Comparison of ENCODE assay signal across 10 cellular contexts in the genomic region with DNA sequence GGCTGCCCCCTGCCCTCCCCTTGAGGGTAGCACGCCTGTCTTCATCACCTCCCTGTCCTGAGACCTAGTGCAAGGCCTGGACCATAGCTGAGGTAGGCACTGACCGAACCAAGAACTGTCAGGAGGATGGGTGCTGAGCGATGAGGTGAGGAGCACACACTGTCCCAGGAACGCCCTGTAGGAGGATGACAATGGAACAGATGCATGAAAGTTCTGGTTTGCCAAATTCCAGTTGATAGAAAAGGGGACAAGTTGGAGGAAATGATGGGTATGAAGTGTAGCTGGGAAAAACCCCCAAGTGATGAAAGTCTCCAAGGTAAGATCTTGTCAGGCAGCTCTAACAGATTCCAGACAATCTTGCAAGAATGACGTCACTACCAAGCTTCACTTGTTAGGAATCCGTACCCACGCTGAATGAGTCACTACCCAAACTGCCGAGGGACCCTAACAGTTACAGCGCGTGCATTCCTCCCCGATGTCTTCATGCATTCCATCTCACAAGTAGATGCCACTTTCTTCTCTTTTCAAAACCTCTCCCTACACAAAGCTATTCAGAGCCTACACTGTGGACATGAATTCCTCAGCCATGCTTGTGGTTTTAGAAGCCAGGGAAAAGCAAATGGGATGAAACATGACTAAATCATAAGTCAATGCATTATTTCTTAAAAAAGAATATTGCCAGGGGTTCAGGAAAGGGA. TPM values are rescaled to one million over a fixed set of nuclear protein-coding genes. Genes with fewer than 3 reads are reported as not detected.
DNase-seq lines count a peak whose midpoint lies in the region; ATAC-seq and TF ChIP-seq lines count a peak whose summit lies in the region.
"Had no signal": no experiment of that assay in that cellular context is flagged by ENCODE, and none has a peak within 500 bp of the region (broad histone marks: within the 10 kb centered on the region; RNA-seq: fewer than 3 reads in every experiment).

No MANE protein-coding gene starts in this region.

- DNase-seq in Panc1 (ENCODE audit: low read depth, low spot score) (peak; percentile 99), fibroblast of mammary gland (ENCODE audit: low read depth) (peak; percentile 100), omental fat pad (ENCODE audit: low spot score) (no peak), cortex of kidney (lab: John Stamatoyannopoulos, UW) (no peak), hippocampal formation (lab: John Stamatoyannopoulos, UW) (no peak)
- no peak for DNase-seq in activated naive CD4-positive, alpha-beta T cell treated with anti-CD3 and anti-CD28 coated beads, Interleukin-2, amount 10 ng/mL, durations not matched to agents 7 days and 5 days
- DNase-seq: cerebellar nuclear complex, NCI-H1048 had no signal

- H3K4me1 Mint-ChIP-seq in activated naive CD4-positive, alpha-beta T cell treated with anti-CD3 and anti-CD28 coated beads, Interleukin-2, amount 10 ng/mL, durations not matched to agents 7 days and 5 days = no peaks in the 10 kb centered on the region

- ATAC-seq in Panc1 (peak; percentile 91), omental fat pad (ENCODE audit: low FRiP score) (peak; percentile 94), HG03039 (IDR thresholded peaks at IDR 0.05; ENCODE audit: unreplicated experiment) (no peak)

- in situ Hi-C loops in Panc1 (cut with HindIII; ENCODE audit: low pct_unique_long_range_greater_than_20kb, low sequenced_read_pairs) = no loop called here

- no peak for TF ChIP-seq CTCF in Panc1 (IDR thresholded peaks at IDR 0.05)
- TF ChIP-seq CTCF in fibroblast of mammary gland (conservative IDR thresholded peaks at IDR 0.05; ENCODE audit: control insufficient read depth, insufficient read depth, low read depth, low read length) = no peak
- no peak for TF ChIP-seq CTCF in omental fat pad (IDR thresholded peaks at IDR 0.05)

- no peaks in the 10 kb centered on the region for H4K20me1 ChIP-seq in BLaER1 treated with 17β-estradiol and CSF1 and Interleukin-3, amounts not matched to agents 10 nM and 100 nM

- H3K4me3 ChIP-seq in BLaER1 treated with 17β-estradiol and CSF1 and Interleukin-3, amounts not matched to agents 10 nM and 100 nM = no peak overlapping the region
- H3K4me3 ChIP-seq in Panc1 (ENCODE audit: low read depth in 2 of 2, low read length in 2 of 2) (no peak overlapping the region; a peak in 1 of 4 replicates), fibroblast of mammary gland (ENCODE audit: control insufficient read depth, low read depth, low read length) (no peak overlapping the region)

- peak overlapping the region in 9 of 11 experiments; percentile 31 to 71 (median 56); a peak in 16 of 22 replicates for H3K27ac ChIP-seq in BLaER1 treated with 17β-estradiol and CSF1 and Interleukin-3, amounts not matched to agents 10 nM and 100 nM
- H3K27ac ChIP-seq in Panc1 (ENCODE audit: low read length) = peak overlapping the region; percentile 48

- no peaks in the 10 kb centered on the region for H3K36me3 Mint-ChIP-seq in activated naive CD4-positive, alpha-beta T cell treated with anti-CD3 and anti-CD28 coated beads, Interleukin-2, amount 10 ng/mL, durations not matched to agents 7 days and 5 days

- H3K9me3 ChIP-seq in BLaER1 treated with 17β-estradiol and CSF1 and Interleukin-3, amounts not matched to agents 10 nM and 100 nM (replicated peaks in 1 of 11) = 0 out of 22 replicates have a peak, but pooled peaks cover 0 to 9% (median 0%) of the 10 kb centered on the region in 11 experiments
- no peaks in the 10 kb centered on the region for H3K9me3 ChIP-seq in Panc1 (ENCODE audit: control insufficient read depth, insufficient read depth, low read depth, low read length)

- no peaks in the 10 kb centered on the region for H3K27me3 Mint-ChIP-seq in activated naive CD4-positive, alpha-beta T cell treated with anti-CD3 and anti-CD28 coated beads, Interleukin-2, amount 10 ng/mL, durations not matched to agents 7 days and 5 days

- H3K27me3 ChIP-seq in BLaER1 treated with 17β-estradiol and CSF1 and Interleukin-3, amounts not matched to agents 10 nM and 100 nM = no peaks in the 10 kb centered on the region
- H3K27me3 ChIP-seq in Panc1 (ENCODE audit: control insufficient read depth, insufficient read depth, low read length) = no peaks in the 10 kb centered on the region

- H3K4me2 ChIP-seq in BLaER1 treated with 17β-estradiol and CSF1 and Interleukin-3, amounts not matched to agents 10 nM and 100 nM = peak overlapping the region in 8 of 11 experiments; percentile 27 to 88 (median 68); a peak in 15 of 22 replicates

- no peak overlapping the region for H3K9ac ChIP-seq in BLaER1 treated with 17β-estradiol and CSF1 and Interleukin-3, amounts not matched to agents 10 nM and 100 nM

- CTCF ChIA-PET in Panc1 (lab: Charles Lee) = no interaction called here
- CTCF ChIA-PET in activated naive CD4-positive, alpha-beta T cell treated with anti-CD3 and anti-CD28 coated beads, Interleukin-2, amount 10 ng/mL, durations not matched to agents 7 days and 5 days (lab: Charles Lee) = no interaction called here

- BruUV-seq in Panc1 (replicated peaks; lab: Mats Ljungman, UMichigan) = no TSS peak

- H3K27ac Mint-ChIP-seq in activated naive CD4-positive, alpha-beta T cell treated with anti-CD3 and anti-CD28 coated beads, Interleukin-2, amount 10 ng/mL, durations not matched to agents 7 days and 5 days = no peak overlapping the region

- POLR2A ChIA-PET in Panc1 (lab: Charles Lee) = no interaction called here

- H3K36me3 ChIP-seq in BLaER1 treated with 17β-estradiol and CSF1 and Interleukin-3, amounts not matched to agents 10 nM and 100 nM = no peaks in the 10 kb centered on the region
- no peaks in the 10 kb centered on the region for H3K36me3 ChIP-seq in Panc1 (ENCODE audit: control insufficient read depth, insufficient read depth, low read length)

- intact Hi-C loops in Panc1 (cut with micrococcal nuclease; ENCODE audit: unreplicated experiment) = no loop called here

- H3K4me1 ChIP-seq in BLaER1 treated with 17β-estradiol and CSF1 and Interleukin-3, amounts not matched to agents 10 nM and 100 nM = peaks cover 17 to 96% (median 69%) of the 10 kb centered on the region in 10 experiments
- peaks cover 5% of the 10 kb centered on the region for H3K4me1 ChIP-seq in Panc1 (ENCODE audit: control insufficient read depth, insufficient read depth, low read length)

- no peak overlapping the region for H3K4me3 Mint-ChIP-seq in activated naive CD4-positive, alpha-beta T cell treated with anti-CD3 and anti-CD28 coated beads, Interleukin-2, amount 10 ng/mL, durations not matched to agents 7 days and 5 days

- no peaks in the 10 kb centered on the region for H3K9me3 Mint-ChIP-seq in activated naive CD4-positive, alpha-beta T cell treated with anti-CD3 and anti-CD28 coated beads, Interleukin-2, amount 10 ng/mL, durations not matched to agents 7 days and 5 days

RNA-seq across cellular contexts. Expression of gene MRPL33, which starts 27.6 kb away (rescaled TPM):
- total RNA-seq in Panc1 (2021; ENCODE audit: unreplicated experiment) (61.6 TPM), omental fat pad (100 to 1,000 TPM; 109 to 130 (median 116) TPM)
- polyA plus RNA-seq in Panc1 (2012; ENCODE audit: insufficient read length) = 51.7 TPM

Comparison
In these comparisons a context has a peak if more than half of its experiments do, and no peak if none do; other contexts are left out.
1. DNase-seq: peak in Panc1 (single experiment) and fibroblast of mammary gland (single experiment); none in omental fat pad (single experiment), cortex of kidney (single experiment), hippocampal formation (0 of 2) and activated naive CD4-positive, alpha-beta T cell treated with anti-CD3 and anti-CD28 coated beads, Interleukin-2, amount 10 ng/mL, durations not matched to agents 7 days and 5 days (single experiment).